In the genomic region with DNA sequence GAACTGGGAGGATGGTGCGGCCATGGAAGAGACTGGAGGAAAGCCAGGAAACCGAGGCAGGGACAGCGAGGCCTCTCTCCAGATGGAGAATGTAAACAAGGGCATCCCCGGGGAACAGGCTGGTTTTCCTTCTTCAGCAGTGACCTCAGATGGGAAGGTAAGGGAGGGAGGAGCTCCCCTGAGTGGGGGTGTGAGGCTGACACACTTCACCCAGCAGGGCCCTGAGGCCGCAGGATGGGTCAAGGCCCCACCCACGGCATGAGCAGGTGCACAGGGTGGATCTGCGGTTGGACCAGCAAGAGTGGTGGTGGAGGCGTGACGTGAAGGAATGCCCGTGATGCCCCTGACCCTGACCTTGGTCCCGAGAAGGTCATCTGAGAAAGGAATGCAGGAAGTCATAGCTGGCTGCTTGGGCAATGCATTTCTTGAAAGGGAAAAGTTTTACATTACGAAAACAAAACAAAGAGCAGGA, we compare ENCODE assay signal across 15 cellular contexts. TPM values are rescaled to one million over a fixed set of nuclear protein-coding genes. Genes with fewer than 3 reads are reported as not detected.
DNase-seq lines count a peak whose midpoint lies in the region; ATAC-seq and TF ChIP-seq lines count a peak whose summit lies in the region.
"Had no signal": no experiment of that assay in that cellular context is flagged by ENCODE, and none has a peak within 500 bp of the region (broad histone marks: within the 10 kb centered on the region; RNA-seq: fewer than 3 reads in every experiment).

No MANE protein-coding gene starts in this region.

- H3K36me3 ChIP-seq in skeletal muscle tissue (ENCODE audit: control insufficient read depth in 3 of 3, insufficient read depth in 3 of 3, low read length in 3 of 3), result no peaks in the 10 kb centered on the region
- H3K36me3 ChIP-seq in naive thymus-derived CD4-positive, alpha-beta T cell (ENCODE audit: control insufficient read depth in 2 of 3, insufficient read depth in 3 of 3, low read length in 3 of 3), result no peaks in the 10 kb centered on the region

- DNase-seq in dedifferentiated amniotic fluid mesenchymal stem cell (ENCODE audit: extremely low spot score) (no peak), coronary artery (ENCODE audit: low spot score) (no peak)
- DNase-seq in naive thymus-derived CD4-positive, alpha-beta T cell, result no peak
- DNase-seq: activated naive CD4-positive, alpha-beta T cell treated with anti-CD3 and anti-CD28 coated beads for 36 hours; head of caudate nucleus; Kasumi-1; left lung; NCI-H2081 treated with DMSO at 0.1 percent for 48 hours; SJCRH30 had no signal

- CTCF ChIA-PET in naive thymus-derived CD4-positive, alpha-beta T cell (lab: Charles Lee), result no interaction called here

- H3K27ac Mint-ChIP-seq in naive thymus-derived CD4-positive, alpha-beta T cell, result peak overlapping the region in 1 of 9 donors; percentile 59
- H3K27ac Mint-ChIP-seq: activated naive CD4-positive, alpha-beta T cell treated with anti-CD3 and anti-CD28 coated beads for 36 hours; dendritic cell treated with granulocyte-macrophage colony-stimulating factor and Interleukin-4, amounts not matched to agents 40 ng/mL and 50 ng/mL, for 4 days had no signal

- H3K27ac ChIP-seq in cingulate gyrus (ENCODE audit: low read depth, low read length) (peak overlapping the region; percentile 72), layer of hippocampus (ENCODE audit: low read depth, low read length) (peak overlapping the region; percentile 52), skeletal muscle tissue (ENCODE audit: low read depth, low read length) (peak overlapping the region; percentile 47), coronary artery (peak overlapping the region in 1 of 2 donors; percentile 39)
- no peak overlapping the region for H3K27ac ChIP-seq in naive thymus-derived CD4-positive, alpha-beta T cell (ENCODE audit: low read depth, low read length)
- H3K27ac ChIP-seq: left lung, SJCRH30 had no signal

- intact Hi-C loops in naive thymus-derived CD4-positive, alpha-beta T cell (cut with micrococcal nuclease), result no loop called here

- H3K4me3 ChIP-seq in skeletal muscle tissue (ENCODE audit: low read length in 3 of 3) (no peak overlapping the region), coronary artery (no peak overlapping the region)
- no peak overlapping the region for H3K4me3 ChIP-seq in naive thymus-derived CD4-positive, alpha-beta T cell (ENCODE audit: low read length)
- H3K4me3 ChIP-seq: left lung, SJCRH30 had no signal

- no peak for TF ChIP-seq CTCF in coronary artery (IDR thresholded peaks at IDR 0.05)

- TF ChIP-seq EP300 in Ishikawa (IDR thresholded peaks at IDR 0.05; ENCODE audit: borderline replicate concordance), result no peak

- peaks cover 0 to 2% (median 0%) of the 10 kb centered on the region in 11 donors for H3K9me3 Mint-ChIP-seq in naive thymus-derived CD4-positive, alpha-beta T cell
- H3K9me3 Mint-ChIP-seq: activated naive CD4-positive, alpha-beta T cell treated with anti-CD3 and anti-CD28 coated beads for 36 hours; dendritic cell treated with granulocyte-macrophage colony-stimulating factor and Interleukin-4, amounts not matched to agents 40 ng/mL and 50 ng/mL, for 4 days had no signal

- peaks cover 0 to 3% (median 0%) of the 10 kb centered on the region in 7 donors for H3K4me1 Mint-ChIP-seq in naive thymus-derived CD4-positive, alpha-beta T cell

- peaks cover 21 to 26% (median 25%) of the 10 kb centered on the region in 3 donors for H3K4me1 ChIP-seq in skeletal muscle tissue (ENCODE audit: control insufficient read depth in 3 of 3, insufficient read depth in 3 of 3, low read length in 3 of 3)
- H3K4me1 ChIP-seq in naive thymus-derived CD4-positive, alpha-beta T cell (ENCODE audit: control insufficient read depth in 2 of 2, insufficient read depth in 2 of 2, low read length in 2 of 2), result no peaks in the 10 kb centered on the region
- H3K4me1 ChIP-seq: left lung, SJCRH30 had no signal

- no peak overlapping the region for H3K4me3 Mint-ChIP-seq in naive thymus-derived CD4-positive, alpha-beta T cell
- H3K4me3 Mint-ChIP-seq: activated naive CD4-positive, alpha-beta T cell treated with anti-CD3 and anti-CD28 coated beads for 36 hours; dendritic cell treated with granulocyte-macrophage colony-stimulating factor and Interleukin-4, amounts not matched to agents 40 ng/mL and 50 ng/mL, for 4 days had no signal

- peaks cover 0 to 10% (median 5%) of the 10 kb centered on the region in 5 donors for H3K36me3 Mint-ChIP-seq in naive thymus-derived CD4-positive, alpha-beta T cell

- no peaks in the 10 kb centered on the region for H3K27me3 ChIP-seq in layer of hippocampus (ENCODE audit: control insufficient read depth, insufficient read depth, low read length)
- H3K27me3 ChIP-seq in skeletal muscle tissue (ENCODE audit: control insufficient read depth in 3 of 3, insufficient read depth in 3 of 3, low read length in 3 of 3), result no peaks in the 10 kb centered on the region
- H3K27me3 ChIP-seq in naive thymus-derived CD4-positive, alpha-beta T cell (ENCODE audit: control insufficient read depth in 2 of 2, insufficient read depth in 2 of 2, low read length in 2 of 2), result no peaks in the 10 kb centered on the region
- H3K27me3 ChIP-seq: left lung, SJCRH30 had no signal

- no peaks in the 10 kb centered on the region for H3K9me3 ChIP-seq in skeletal muscle tissue (ENCODE audit: control insufficient read depth in 3 of 3, low read length in 3 of 3)
- H3K9me3 ChIP-seq in naive thymus-derived CD4-positive, alpha-beta T cell (ENCODE audit: control insufficient read depth in 2 of 3, low read length in 3 of 3), result no peaks in the 10 kb centered on the region
- H3K9me3 ChIP-seq: left lung, SJCRH30 had no signal

- POLR2A ChIA-PET in naive thymus-derived CD4-positive, alpha-beta T cell (lab: Charles Lee), result interaction anchor here (0.6 kb wide), 1 partner anchor 1289 kb away, joined by 3 read pairs; no protein-coding TSS in a partner anchor

- no peaks in the 10 kb centered on the region for H3K27me3 Mint-ChIP-seq in naive thymus-derived CD4-positive, alpha-beta T cell
- H3K27me3 Mint-ChIP-seq: dendritic cell treated with granulocyte-macrophage colony-stimulating factor and Interleukin-4, amounts not matched to agents 40 ng/mL and 50 ng/mL, for 4 days had no signal

- no peak for TF ChIP-seq RAD21 in Ishikawa (IDR thresholded peaks at IDR 0.05; ENCODE audit: low read depth)

- no peak for ATAC-seq in naive thymus-derived CD4-positive, alpha-beta T cell
- ATAC-seq in GM19351 (IDR thresholded peaks at IDR 0.05; ENCODE audit: unreplicated experiment), result no peak
- ATAC-seq: left lung had no signal

- H3K9ac ChIP-seq in skeletal muscle tissue (ENCODE audit: low read depth in 1 of 3, low read length in 3 of 3), result no peak overlapping the region

TF ChIP-seq in Ishikawa, 13 proteins besides CTCF, POLR2A, EP300 and RAD21:
- TF ChIP-seq CREB1 (IDR thresholded peaks at IDR 0.05; ENCODE audit: low read depth), result no peak
- TF ChIP-seq TEAD4 (IDR thresholded peaks at IDR 0.05), result 0 out of 2 replicates have a peak, but pooled peaks have one; percentile 33

RNA-seq across cellular contexts. Expression of gene ADCY3, which starts 48.1 kb away (rescaled TPM):
- 13.6 TPM for total RNA-seq in skeletal muscle tissue
- total RNA-seq in naive thymus-derived CD4-positive, alpha-beta T cell, result 10 to 100 TPM in 3 of 5 experiments, 1 to 10 TPM in 2; 4.4 to 44.7 (median 18.7) TPM
- polyA plus RNA-seq in naive thymus-derived CD4-positive, alpha-beta T cell, result 1 to 10 TPM; 2.0 to 4.1 TPM
